ENCODE assay signal across 27 cellular contexts in the genomic region with DNA sequence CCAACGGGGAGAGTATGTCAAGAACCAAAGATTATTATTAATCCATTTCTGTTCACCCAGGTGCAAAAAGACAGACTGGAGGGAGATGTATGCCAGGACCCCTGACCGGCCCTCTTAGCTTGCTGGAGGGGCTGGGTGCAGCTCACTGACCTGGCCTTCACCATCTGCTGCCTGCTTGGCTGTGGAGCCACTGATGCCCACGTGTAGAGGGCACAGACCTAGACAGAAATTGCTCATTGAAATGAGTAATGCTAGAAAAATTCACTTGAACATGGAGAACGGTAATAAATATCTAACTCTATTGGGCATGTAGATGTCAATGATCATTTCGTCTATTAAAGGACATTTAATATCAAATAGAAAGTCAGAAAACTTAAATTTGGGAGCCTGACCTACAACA. TPM values are rescaled to one million over a fixed set of nuclear protein-coding genes. Genes with fewer than 3 reads are reported as not detected.
A peak's percentile ranks its signal among the peaks of the same experiment; 100 is the strongest.
DNase-seq lines count a peak whose midpoint lies in the region; ATAC-seq, FAIRE-seq and TF ChIP-seq lines count a peak whose summit lies in the region.
"Had no signal": no experiment of that assay in that cellular context is flagged by ENCODE, and none has a peak within 500 bp of the region (broad histone marks: within the 10 kb centered on the region; RNA-seq: fewer than 3 reads in every experiment).

No MANE protein-coding gene starts in this region.

- no peaks in the 10 kb centered on the region for H3K9me3 ChIP-seq in trophoblast cell (ENCODE audit: insufficient read depth, low read depth, low read length)
- H3K9me3 ChIP-seq: BLaER1, Peyer's patch, thoracic aorta had no signal

- H3K27ac ChIP-seq in trophoblast cell (ENCODE audit: low read depth, low read length), result no peak overlapping the region
- H3K27ac ChIP-seq: BLaER1, dorsolateral prefrontal cortex, Peyer's patch, skin epidermis, thoracic aorta had no signal

- peak overlapping the region; percentile 75 for H2AK5ac ChIP-seq in trophoblast cell (ENCODE audit: low read length)

- peaks cover 20 to 39% of the 10 kb centered on the region in 2 experiments for H3K4me1 ChIP-seq in trophoblast cell (ENCODE audit: control insufficient read depth in 1 of 2, insufficient read depth in 2 of 2, low read length in 2 of 2)
- H3K4me1 ChIP-seq: BLaER1, Peyer's patch had no signal

- in situ Hi-C loops in G401 (cut with HindIII; ENCODE audit: low sequenced_read_pairs), result no loop called here
- in situ Hi-C loops in astrocyte of the spinal cord (cut with HindIII; ENCODE audit: low sequenced_read_pairs), result no loop called here

- no peak overlapping the region for H4K8ac ChIP-seq in trophoblast cell (ENCODE audit: low read depth, low read length)

- H3K9ac ChIP-seq in trophoblast cell (ENCODE audit: low read length), result no peak overlapping the region
- H3K9ac ChIP-seq: BLaER1 had no signal

- no peak overlapping the region for H4K12ac ChIP-seq in trophoblast cell (ENCODE audit: low read depth, low read length)

- H3K18ac ChIP-seq in trophoblast cell (ENCODE audit: low read length), result no peak overlapping the region

- H3K4me3 ChIP-seq in astrocyte of the spinal cord (ENCODE audit: low read depth, low read length) (no peak overlapping the region), trophoblast cell (ENCODE audit: low read depth, low read length) (no peak overlapping the region), foreskin fibroblast (ENCODE audit: low read depth in 1 of 2, low read length in 2 of 2) (no peak overlapping the region)
- H3K4me3 ChIP-seq: BLaER1, dorsolateral prefrontal cortex, GM23338, lung, Peyer's patch, skin epidermis, thoracic aorta had no signal

- no peak overlapping the region for H3K14ac ChIP-seq in trophoblast cell (ENCODE audit: low read length)

- peak; percentile 82 for FAIRE-seq in RCC 7860 (lab: Jason Lieb, UNC)
- FAIRE-seq: endothelial cell of umbilical vein, kidney had no signal

- TF ChIP-seq CTCF in astrocyte of the spinal cord (IDR thresholded peaks at IDR 0.05; ENCODE audit: low read depth, low read length) (no peak), foreskin fibroblast (IDR thresholded peaks at IDR 0.05; ENCODE audit: low read depth, low read length) (no peak)

- H2AFZ ChIP-seq in trophoblast cell (ENCODE audit: insufficient read depth, low read length, poor library complexity), result no peak overlapping the region

- no peaks in the 10 kb centered on the region for H3K36me3 ChIP-seq in trophoblast cell (ENCODE audit: control insufficient read depth in 1 of 2, insufficient read depth in 2 of 2, low read length in 2 of 2)
- H3K36me3 ChIP-seq: Peyer's patch had no signal

- DNase-seq in G401 (ENCODE audit: low spot score) (peak; percentile 50), RCC 7860 (ENCODE audit: low spot score) (peak; percentile 83), astrocyte of the spinal cord (ENCODE audit: low read depth, low spot score) (peak; percentile 22), trophoblast cell (no peak), NOMO-1 (lab: John Stamatoyannopoulos, UW; ENCODE audit: unreplicated experiment in 2 of 2) (no peak), foreskin fibroblast (no peak)
- DNase-seq: activated CD4-positive, alpha-beta memory T cell treated with anti-CD3 and anti-CD28 coated beads, Interleukin-2, amount 10 ng/mL, durations not matched to agents 7 days and 5 days; activated CD8-positive, alpha-beta memory T cell treated with anti-CD3 and anti-CD28 coated beads, Interleukin-2, amount 50 U/mL, for 48 hours; aorta; cerebellar nuclear complex; Kasumi-1; kidney; NCI-H1048; NCI-H187; NCI-H2171 treated with DMSO at 0.1 percent for 48 hours; NCI-H526; nephron progenitor cell; Peyer's patch had no signal

- no CpG with 5 or more reads among the region's 5 CpGs for WGBS in trophoblast cell (ENCODE audit: extremely low coverage, insufficient coverage, insufficient read length)

- peaks cover 1% of the 10 kb centered on the region for H3K79me2 ChIP-seq in trophoblast cell (ENCODE audit: control insufficient read depth, insufficient read depth, low read length, poor library complexity)

- peaks cover 4% of the 10 kb centered on the region for H3K79me1 ChIP-seq in trophoblast cell (ENCODE audit: low read length)

- peak overlapping the region; percentile 44 for H2BK12ac ChIP-seq in trophoblast cell (ENCODE audit: low read length)

- H3K27me3 ChIP-seq in trophoblast cell (ENCODE audit: insufficient read depth, low read length), result no peaks in the 10 kb centered on the region
- H3K27me3 ChIP-seq: dorsolateral prefrontal cortex, Peyer's patch had no signal

- H3K4ac ChIP-seq in trophoblast cell (ENCODE audit: low read depth, low read length), result no peak overlapping the region

- H2BK120ac ChIP-seq in trophoblast cell (ENCODE audit: insufficient read depth, low read length, poor library complexity), result no peak overlapping the region

- no peak overlapping the region for H3K4me2 ChIP-seq in trophoblast cell (ENCODE audit: low read length)
- H3K4me2 ChIP-seq: BLaER1 had no signal

- no peak overlapping the region for H2BK5ac ChIP-seq in trophoblast cell (ENCODE audit: low read depth, low read length, poor library complexity)

- no peak overlapping the region for H3K23ac ChIP-seq in trophoblast cell (ENCODE audit: low read length)

- no peak for ATAC-seq in HG03469 (IDR thresholded peaks at IDR 0.05; ENCODE audit: unreplicated experiment)
- ATAC-seq: activated CD4-positive, CD25-positive, alpha-beta regulatory T cell treated with anti-CD3 and anti-CD28 coated beads, Interleukin-2, amount 50 U/mL, for 24 hours had no signal

- no peak overlapping the region for H4K91ac ChIP-seq in trophoblast cell (ENCODE audit: low read depth, low read length)

RNA-seq across cellular contexts. Expression of a gene that starts 58.8 kb away (rescaled TPM):
- 26.6 and 62.7 TPM in 2 replicates for total RNA-seq in G401 (2014; rRNA removed; shearing (Covaris generic))
- 15.7 and 17.1 TPM in 2 replicates for polyA plus RNA-seq in trophoblast cell (2013)

Comparison
In these comparisons a context has a peak if more than half of its experiments do, and no peak if none do; other contexts are left out.
1. DNase-seq: peak in G401 (single experiment), RCC 7860 (single experiment) and astrocyte of the spinal cord (single experiment); none in trophoblast cell (0 of 2), NOMO-1 (0 of 2) and foreskin fibroblast (0 of 2).